ENCODE assay signal across 13 cellular contexts in genomic region chr6:88377976-88378580, GRCh38.
"Had no signal": no experiment of that assay in that cellular context is flagged by ENCODE, and none has a peak within 500 bp of the region (broad histone marks: within the 10 kb centered on the region; RNA-seq: fewer than 3 reads in every experiment).

No MANE protein-coding gene starts in this region.

- H3K4me3 ChIP-seq: dorsolateral prefrontal cortex, esophagus muscularis mucosa, ovary, stomach, vagina had no signal

- DNase-seq: activated effector memory CD4-positive, alpha-beta T cell treated with Interleukin-2 at 50 U/mL for 16 hours; activated T-cell treated with anti-CD3 and anti-CD28 coated beads, Interleukin-2, amount 50 U/mL, for 1 hour; ovary; stimulated activated CD4-positive, alpha-beta T cell treated with anti-CD3 and anti-CD28 coated beads, Interleukin-15, amount 100 ng/mL, for 24 hours; stimulated activated CD4-positive, alpha-beta T cell treated with anti-CD3 and anti-CD28 coated beads, Interleukin-4, amount 100 ng/mL, for 24 hours; stomach had no signal

- H3K27me3 ChIP-seq: dorsolateral prefrontal cortex, esophagus muscularis mucosa, ovary, stomach, vagina had no signal

- H3K9me3 Mint-ChIP-seq: activated naive CD4-positive, alpha-beta T cell treated with anti-CD3 and anti-CD28 coated beads, Interleukin-2, amount 50 U/mL, for 72 hours; nephron; T-helper 1 cell treated with Interleukin-12 subunit alpha and Interleukin-12 subunit beta and Interleukin-4 antibody, amounts not matched to agents 30 μg/mL and 1 μg/mL, for 36 hours had no signal

- H3K4me3 Mint-ChIP-seq: nephron; T-helper 1 cell treated with Interleukin-12 subunit alpha and Interleukin-12 subunit beta and Interleukin-4 antibody, amounts not matched to agents 30 μg/mL and 1 μg/mL, for 36 hours had no signal

- H3K27ac ChIP-seq: ovary, stomach, vagina had no signal

- H3K27ac Mint-ChIP-seq: activated naive CD4-positive, alpha-beta T cell treated with anti-CD3 and anti-CD28 coated beads, Interleukin-2, amount 50 U/mL, for 72 hours; T-helper 1 cell treated with Interleukin-12 subunit alpha and Interleukin-12 subunit beta and Interleukin-4 antibody, amounts not matched to agents 30 μg/mL and 1 μg/mL, for 36 hours had no signal

- ATAC-seq: activated CD4-positive, CD25-positive, alpha-beta regulatory T cell treated with anti-CD3 and anti-CD28 coated beads, Interleukin-2, amount 50 U/mL, for 24 hours; activated naive CD4-positive, alpha-beta T cell treated with anti-CD3 and anti-CD28 coated beads, Interleukin-2, amount 50 U/mL, for 72 hours had no signal

- H3K36me3 Mint-ChIP-seq: activated naive CD4-positive, alpha-beta T cell treated with anti-CD3 and anti-CD28 coated beads, Interleukin-2, amount 50 U/mL, for 72 hours had no signal

- H3K9me3 ChIP-seq: esophagus muscularis mucosa, ovary, stomach, vagina had no signal

- H3K36me3 ChIP-seq: esophagus muscularis mucosa, ovary, stomach, vagina had no signal
